ENCODE assay signal across 12 cellular contexts in the genomic region with DNA sequence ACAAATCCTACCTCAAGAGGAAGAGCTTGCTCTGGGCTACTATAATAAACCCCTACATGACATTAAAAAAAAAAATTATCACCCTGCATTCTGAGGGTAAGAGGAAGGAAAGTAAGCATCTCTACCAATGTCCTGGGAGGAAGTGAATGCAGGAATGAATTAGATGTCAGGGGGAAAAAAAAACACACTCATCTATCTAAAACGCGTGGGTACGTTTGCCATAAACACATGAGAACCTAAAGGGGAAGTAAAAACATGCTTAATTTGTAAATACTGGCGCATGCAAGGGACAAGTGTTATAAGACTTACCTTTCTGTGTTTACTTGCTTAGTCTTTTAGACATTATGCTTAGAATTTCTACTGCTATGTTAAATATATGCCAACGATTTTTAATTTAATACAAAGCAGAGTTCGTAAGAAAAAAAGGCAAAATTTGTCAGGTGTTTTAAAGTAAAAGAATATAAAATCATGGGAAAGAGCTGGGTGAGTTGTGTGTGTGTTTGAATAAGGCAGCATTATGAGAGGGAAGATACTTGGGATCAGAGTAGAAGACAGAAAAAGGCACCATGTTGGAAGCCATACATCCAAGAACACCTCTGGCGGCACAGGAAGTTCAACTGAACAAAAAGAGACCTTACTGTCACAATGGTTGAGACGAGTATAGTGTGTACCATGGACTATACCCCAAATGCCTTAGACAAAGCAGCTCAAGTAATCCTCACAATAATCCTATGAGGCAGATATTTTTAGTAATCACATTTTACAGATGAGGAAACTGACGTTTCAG. TPM values are rescaled to one million over a fixed set of nuclear protein-coding genes. Genes with fewer than 3 reads are reported as not detected.
DNase-seq lines count a peak whose midpoint lies in the region; FAIRE-seq and TF ChIP-seq lines count a peak whose summit lies in the region.
"Had no signal": no experiment of that assay in that cellular context is flagged by ENCODE, and none has a peak within 500 bp of the region (broad histone marks: within the 10 kb centered on the region; RNA-seq: fewer than 3 reads in every experiment).

No MANE protein-coding gene starts in this region.

- intact Hi-C loops in adrenal gland (cut with DNase I): loop anchor here in 1 of 2 donors (10.0 kb wide), 1 partner anchor 51 kb away; a partner anchor contains a TSS

- no peak for FAIRE-seq in astrocyte (lab: Jason Lieb, UNC)

- peak overlapping the region; percentile 84 for H3K4me3 Mint-ChIP-seq in astrocyte (ENCODE audit: unreplicated experiment)

- H3K27ac ChIP-seq in Karpas-422 (ENCODE audit: low read length) (peak overlapping the region; percentile 92), astrocyte (ENCODE audit: low read depth, low read length) (no peak overlapping the region), adrenal gland (no peak overlapping the region)
- H3K27ac ChIP-seq: epithelial cell of prostate had no signal

- WGBS in adrenal gland, 4 donors: 72 to 78% (median 77%) methylated on average over 9 of the region's 9 CpGs

- H3K4me3 ChIP-seq in Karpas-422 (ENCODE audit: low read length) (peak overlapping the region; percentile 90), astrocyte (ENCODE audit: insufficient read depth, low read depth, low read length) (no peak overlapping the region), neuron (ENCODE audit: low read length) (peak overlapping the region; percentile 91), adrenal gland (peak overlapping the region in 1 of 4 donors; percentile 97)

- in situ Hi-C loops in GM13976 (cut with MboI; ENCODE audit: low sequenced_read_pairs, unreplicated experiment): no loop called here

- H4K20me1 ChIP-seq in Karpas-422 (ENCODE audit: insufficient read depth, low read depth, low read length) (no peaks in the 10 kb centered on the region), astrocyte (ENCODE audit: insufficient read depth, low read length) (peaks cover 16% of the 10 kb centered on the region)

- H3K27me3 Mint-ChIP-seq in astrocyte (ENCODE audit: low read depth, unreplicated experiment): no peaks in the 10 kb centered on the region

- DNase-seq in NCI-H748 (lab: John Stamatoyannopoulos, UW; ENCODE audit: unreplicated experiment): peak; percentile 34
- DNase-seq in NCI-H748 treated with DMSO at 0.1 percent for 48 hours (lab: John Stamatoyannopoulos, UW): no peak
- peak; percentile 82 for DNase-seq in Karpas-422
- DNase-seq in astrocyte (ENCODE audit: low read depth): no peak
- DNase-seq in GM13976 (ENCODE audit: low spot score): no peak
- DNase-seq in LoVo (ENCODE audit: low spot score): no peak
- DNase-seq in adrenal gland: no peak
- DNase-seq: ACHN, KG1 had no signal

- peaks cover 53% of the 10 kb centered on the region for H3K79me2 ChIP-seq in Karpas-422 (ENCODE audit: low read length)
- peaks cover 12% of the 10 kb centered on the region for H3K79me2 ChIP-seq in astrocyte (ENCODE audit: insufficient read depth, low read length)

- peak overlapping the region; percentile 89 for H3K4me2 ChIP-seq in Karpas-422 (ENCODE audit: low read depth, low read length, poor library complexity, severe bottlenecking)
- H3K4me2 ChIP-seq in astrocyte (ENCODE audit: low read length): peak overlapping the region; percentile 94

- H3K36me3 ChIP-seq in Karpas-422 (ENCODE audit: insufficient read depth, low read length) (peaks cover 14% of the 10 kb centered on the region; the same call in 1 of the 2 replicates), astrocyte (ENCODE audit: insufficient read depth, low read length) (no peaks in the 10 kb centered on the region), neuron (ENCODE audit: insufficient read depth, low read length) (no peaks in the 10 kb centered on the region), adrenal gland (replicated peaks in 1 of 2) (no peaks in the 10 kb centered on the region)
- H3K36me3 ChIP-seq: transverse colon had no signal

- no peaks in the 10 kb centered on the region for H3K9me2 ChIP-seq in Karpas-422 (replicated peaks; ENCODE audit: insufficient read depth, low read length)

- H2AFZ ChIP-seq in Karpas-422 (ENCODE audit: low read length) (peak overlapping the region; percentile 4; the same call in 1 of the 2 replicates), astrocyte (ENCODE audit: low read depth, low read length) (no peak overlapping the region), neuron (ENCODE audit: low read depth, low read length) (peak overlapping the region; percentile 93)

- no peaks in the 10 kb centered on the region for H3K9me3 ChIP-seq in Karpas-422 (ENCODE audit: low read length)
- H3K9me3 ChIP-seq in astrocyte (ENCODE audit: insufficient read depth, low read depth, low read length): no peaks in the 10 kb centered on the region
- no peaks in the 10 kb centered on the region for H3K9me3 ChIP-seq in neuron (ENCODE audit: low read length)
- H3K9me3 ChIP-seq in adrenal gland (replicated peaks in 1 of 3): no peaks in the 10 kb centered on the region
- H3K9me3 ChIP-seq: transverse colon had no signal

- TF ChIP-seq POLR2A in adrenal gland (IDR thresholded peaks at IDR 0.05): no peak

- H3K4me1 Mint-ChIP-seq in astrocyte (ENCODE audit: low read depth, unreplicated experiment): peaks cover 7% of the 10 kb centered on the region

- H3K9ac ChIP-seq in Karpas-422 (ENCODE audit: low read length) (peak overlapping the region; percentile 88), astrocyte (ENCODE audit: low read length) (no peak overlapping the region)

- H3K27me3 ChIP-seq in Karpas-422 (ENCODE audit: low read length) (no peaks in the 10 kb centered on the region), astrocyte (ENCODE audit: insufficient read depth, low read length) (no peaks in the 10 kb centered on the region), neuron (ENCODE audit: insufficient read depth, low read length) (no peaks in the 10 kb centered on the region), adrenal gland (no peaks in the 10 kb centered on the region)
- H3K27me3 ChIP-seq: transverse colon had no signal

- H3K4me1 ChIP-seq in Karpas-422 (ENCODE audit: low read length) (peaks cover 61% of the 10 kb centered on the region), astrocyte (ENCODE audit: insufficient read depth, low read length) (peaks cover 11% of the 10 kb centered on the region), neuron (ENCODE audit: insufficient read depth, low read length) (peaks cover 29% of the 10 kb centered on the region), adrenal gland (replicated peaks in 1 of 2) (peaks cover 15 to 27% of the 10 kb centered on the region in 2 donors)

- no peaks in the 10 kb centered on the region for H3K36me3 Mint-ChIP-seq in astrocyte (ENCODE audit: low read depth, unreplicated experiment)

- no peaks in the 10 kb centered on the region for H3K9me3 Mint-ChIP-seq in astrocyte (ENCODE audit: unreplicated experiment)

- no peak overlapping the region for H3K27ac Mint-ChIP-seq in astrocyte (ENCODE audit: unreplicated experiment)

- TF ChIP-seq CTCF in astrocyte (IDR thresholded peaks at IDR 0.05; ENCODE audit: insufficient read depth, low read depth, low read length) (no peak), GM13976 (IDR thresholded peaks at IDR 0.05; ENCODE audit: borderline replicate concordance, control extremely low read depth, extremely low read depth, insufficient read depth, missing control alignments) (no peak), adrenal gland (IDR thresholded peaks at IDR 0.05) (no peak)

RNA-seq across cellular contexts. Expression of a gene that starts 1.5 kb away (rescaled TPM):
- total RNA-seq in Karpas-422 (2014; rRNA removed; shearing (Covaris generic); ENCODE audit: low replicate concordance): 41.3 and 73.8 TPM in 2 replicates
- total RNA-seq in astrocyte (10.0 and 10.2 TPM in 2 replicates), adrenal gland (10 to 100 TPM; 15.3 to 22.8 (median 20.4) TPM)
- 10 to 100 TPM in 1 of 3 donors, 1 to 10 TPM in 2; 4.8 to 17.1 (median 7.0) TPM for polyA plus RNA-seq in adrenal gland

RNA-seq across cellular contexts. Expression of a gene that starts 1.8 kb away (rescaled TPM):
- 2.2 and 3.3 TPM in 2 replicates for total RNA-seq in Karpas-422 (2014; rRNA removed; shearing (Covaris generic); ENCODE audit: low replicate concordance)
- total RNA-seq in astrocyte: 2.1 and 2.9 TPM in 2 replicates
- 1 to 10 TPM in 7 of 8 donors, under 1 TPM in 1; 0.24 to 2.9 (median 1.5) TPM for total RNA-seq in adrenal gland
- polyA plus RNA-seq in adrenal gland: 1 to 10 TPM in 2 of 3 donors, under 1 TPM in 1; 0.51 to 2.0 (median 1.0) TPM

RNA-seq across cellular contexts. Expression of a gene that starts 48.0 kb away (rescaled TPM):
- total RNA-seq in Karpas-422 (2014; rRNA removed; shearing (Covaris generic); ENCODE audit: low replicate concordance): 0.60 and 0.97 TPM in 2 replicates
- total RNA-seq in astrocyte (0.72 and 0.82 TPM in 2 replicates), adrenal gland (under 1 TPM in 5 of 8 donors, not detected in 3; 0.22 to 0.69 (median 0.35) TPM)
- polyA plus RNA-seq in adrenal gland: under 1 TPM; 0.29 to 0.64 (median 0.57) TPM

RNA-seq across cellular contexts. Expression of a gene that starts 54.5 kb away (rescaled TPM):
- 44.8 and 55.3 TPM in 2 replicates for total RNA-seq in Karpas-422 (2014; rRNA removed; shearing (Covaris generic); ENCODE audit: low replicate concordance)
- 17.6 and 18.0 TPM in 2 replicates for total RNA-seq in astrocyte
- total RNA-seq in adrenal gland: 100 to 1,000 TPM in 1 of 8 donors, 10 to 100 TPM in 7; 25.3 to 154 (median 52.5) TPM
- polyA plus RNA-seq in adrenal gland: 10 to 100 TPM; 28.7 to 74.0 (median 48.5) TPM

RNA-seq across cellular contexts. Expression of a gene that starts 54.7 kb away (rescaled TPM):
- total RNA-seq in Karpas-422 (2014; rRNA removed; shearing (Covaris generic); ENCODE audit: low replicate concordance): 24.0 and 30.4 TPM in 2 replicates
- 50.2 and 53.4 TPM in 2 replicates for total RNA-seq in astrocyte
- 10 to 100 TPM; 14.0 to 48.8 (median 33.4) TPM for total RNA-seq in adrenal gland
- polyA plus RNA-seq in adrenal gland: 10 to 100 TPM; 49.2 to 52.3 (median 51.0) TPM

Comparison
In these comparisons a context has a peak if more than half of its experiments do, and no peak if none do; other contexts are left out.
1. DNase-seq: peak in NCI-H748 (single experiment) and Karpas-422 (single experiment); none in NCI-H748 treated with DMSO at 0.1 percent for 48 hours (single experiment), astrocyte (single experiment), GM13976 (single experiment), LoVo (single experiment) and adrenal gland (0 of 7).